ENCODE assay signal across 15 cellular contexts in the genomic region with DNA sequence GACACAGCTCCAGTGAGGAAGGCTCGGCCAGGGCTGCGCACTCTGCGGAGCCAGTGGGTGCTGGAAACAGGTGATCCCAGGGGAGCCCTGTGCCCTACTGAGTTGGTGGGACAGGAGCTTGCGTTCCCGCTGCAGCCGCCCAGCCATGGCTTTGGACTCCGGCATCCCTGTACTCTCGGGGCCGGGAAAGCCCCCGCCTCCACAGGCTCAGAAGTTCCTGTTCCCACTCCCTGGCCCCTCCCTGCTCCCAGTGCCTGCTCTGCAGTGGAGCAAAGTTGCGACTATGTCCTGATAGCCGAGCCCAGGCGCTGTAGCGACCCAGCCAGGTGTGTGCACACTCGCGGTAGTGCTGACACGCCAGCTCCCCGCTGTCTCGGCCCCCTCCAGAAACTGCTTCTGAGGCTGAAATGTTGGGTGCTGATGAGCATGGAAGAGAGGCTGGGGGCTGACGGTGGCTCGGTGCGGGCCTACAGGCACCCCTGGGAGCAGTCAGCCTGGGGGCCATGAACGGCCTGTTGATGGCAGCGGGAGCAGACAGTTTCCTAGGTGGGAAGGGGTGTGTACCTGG.
A peak's percentile ranks its signal among the peaks of the same experiment; 100 is the strongest.
DNase-seq lines count a peak whose midpoint lies in the region; ATAC-seq and TF ChIP-seq lines count a peak whose summit lies in the region.
"Had no signal": no experiment of that assay in that cellular context is flagged by ENCODE, and none has a peak within 500 bp of the region (broad histone marks: within the 10 kb centered on the region; RNA-seq: fewer than 3 reads in every experiment).

No MANE protein-coding gene starts in this region.

- no peaks in the 10 kb centered on the region for H3K9me3 ChIP-seq in right atrium auricular region
- H3K9me3 ChIP-seq in psoas muscle = no peaks in the 10 kb centered on the region
- H3K9me3 ChIP-seq: A549 had no signal

- WGBS in psoas muscle, 3 donors = 93 to 95% (median 95%) methylated on average over 21 to 24 of the region's 24 CpGs

- TF ChIP-seq CTCF in right atrium auricular region (IDR thresholded peaks at IDR 0.05) (no peak), psoas muscle (IDR thresholded peaks at IDR 0.05) (no peak)

- ATAC-seq in left ventricle myocardium superior (no peak), psoas muscle (peak in 1 of 4 donors; percentile 22)
- no peak for ATAC-seq in stimulated activated naive B cell treated with anti-CD40 and anti-IgM and Interleukin-4, amounts not matched to agents 10 μg/mL and 1 μg/mL and 100 μg/mL, for 72 hours (replicated peaks)
- ATAC-seq: A549 had no signal

- no peak overlapping the region for H3K4me3 ChIP-seq in right atrium auricular region
- no peak overlapping the region for H3K4me3 ChIP-seq in psoas muscle
- H3K4me3 ChIP-seq: A549 had no signal

- H3K36me3 Mint-ChIP-seq in stimulated activated naive B cell treated with anti-CD40 and anti-IgM and Interleukin-4, amounts not matched to agents 10 μg/mL and 1 μg/mL and 100 μg/mL, for 72 hours = no peaks in the 10 kb centered on the region

- H3K27ac ChIP-seq in right atrium auricular region = no peak overlapping the region
- no peak overlapping the region for H3K27ac ChIP-seq in psoas muscle
- H3K27ac ChIP-seq: A549, C4-2B had no signal

- no peaks in the 10 kb centered on the region for H3K4me1 Mint-ChIP-seq in stimulated activated naive B cell treated with anti-CD40 and anti-IgM and Interleukin-4, amounts not matched to agents 10 μg/mL and 1 μg/mL and 100 μg/mL, for 72 hours

- H3K4me3 Mint-ChIP-seq in stimulated activated naive B cell treated with anti-CD40 and anti-IgM and Interleukin-4, amounts not matched to agents 10 μg/mL and 1 μg/mL and 100 μg/mL, for 72 hours = no peak overlapping the region

- no peak overlapping the region for H3K27ac Mint-ChIP-seq in stimulated activated naive B cell treated with anti-CD40 and anti-IgM and Interleukin-4, amounts not matched to agents 10 μg/mL and 1 μg/mL and 100 μg/mL, for 72 hours

- DNase-seq in cardiac septum (ENCODE audit: low spot score) (peak; percentile 74), right atrium auricular region (ENCODE audit: low spot score) (no peak), left ventricle myocardium superior (peak; percentile 21), psoas muscle (peak; percentile 8 to 38), EL (no peak), AML-193 (lab: John Stamatoyannopoulos, UW) (no peak)
- DNase-seq in stimulated activated naive B cell treated with anti-CD40 and anti-IgM and Interleukin-4, amounts not matched to agents 10 μg/mL and 1 μg/mL and 100 μg/mL, for 72 hours = no peak
- DNase-seq: DMS 273 treated with DMSO at 0.1 percent for 48 hours, GF-D8, KG1, NCI-H1417 treated with DMSO at 0.1 percent for 48 hours, NCI-H2029 treated with DMSO at 0.1 percent for 48 hours, NCI-H748 treated with DMSO at 0.1 percent for 48 hours had no signal

- H3K4me1 ChIP-seq in right atrium auricular region (no peaks in the 10 kb centered on the region), psoas muscle (no peaks in the 10 kb centered on the region)
- H3K4me1 ChIP-seq: A549 had no signal

- no peaks in the 10 kb centered on the region for H3K27me3 ChIP-seq in right atrium auricular region
- H3K27me3 ChIP-seq in psoas muscle (ENCODE audit: insufficient read depth in 3 of 3, low read length in 2 of 3) = no peaks in the 10 kb centered on the region

- peaks cover 0 to under 1% of the 10 kb centered on the region in 2 donors for H3K9me3 Mint-ChIP-seq in stimulated activated naive B cell treated with anti-CD40 and anti-IgM and Interleukin-4, amounts not matched to agents 10 μg/mL and 1 μg/mL and 100 μg/mL, for 72 hours

- intact Hi-C loops in cardiac septum (cut with DNase I) = no loop called here
- intact Hi-C loops in left ventricle myocardium superior (cut with micrococcal nuclease) = no loop called here
- intact Hi-C loops in psoas muscle (cut with DNase I) = no loop called here

- H3K27me3 Mint-ChIP-seq in stimulated activated naive B cell treated with anti-CD40 and anti-IgM and Interleukin-4, amounts not matched to agents 10 μg/mL and 1 μg/mL and 100 μg/mL, for 72 hours = no peaks in the 10 kb centered on the region

- no peaks in the 10 kb centered on the region for H3K36me3 ChIP-seq in right atrium auricular region
- no peaks in the 10 kb centered on the region for H3K36me3 ChIP-seq in psoas muscle (ENCODE audit: insufficient read depth in 1 of 2, low read depth in 1 of 2)

Comparison
In these comparisons a context has a peak if more than half of its experiments do, and no peak if none do; other contexts are left out.
1. DNase-seq: peak in cardiac septum (single experiment), left ventricle myocardium superior (single experiment) and psoas muscle (2 of 2); none in right atrium auricular region (single experiment), EL (single experiment), AML-193 (0 of 2) and stimulated activated naive B cell treated with anti-CD40 and anti-IgM and Interleukin-4, amounts not matched to agents 10 μg/mL and 1 μg/mL and 100 μg/mL, for 72 hours (single experiment).